11 cellular contexts compared by ENCODE assay signal in genomic region chr16:81585785-81586184, GRCh38.
DNase-seq lines count a peak whose midpoint lies in the region; ATAC-seq and TF ChIP-seq lines count a peak whose summit lies in the region.
"Had no signal": no experiment of that assay in that cellular context is flagged by ENCODE, and none has a peak within 500 bp of the region (broad histone marks: within the 10 kb centered on the region; RNA-seq: fewer than 3 reads in every experiment).

No MANE protein-coding gene starts in this region.

- TF ChIP-seq CTCF in MCF 10A (IDR thresholded peaks at IDR 0.05; ENCODE audit: unreplicated experiment) (no peak), breast epithelium (IDR thresholded peaks at IDR 0.05) (no peak), foreskin keratinocyte (conservative IDR thresholded peaks at IDR 0.05) (peak; percentile 50), transverse colon (IDR thresholded peaks at IDR 0.05) (peak in 4 of 5 experiments; percentile 18 to 27 (median 25)), MM.1S (IDR thresholded peaks at IDR 0.05; ENCODE audit: low read length) (no peak)

- in situ Hi-C loops in transverse colon (cut with MboI; ENCODE audit: low pct_ligation_motif_present in 1 of 4, low pct_unique_long_range_greater_than_20kb in 1 of 4, low sequenced_read_pairs in 3 of 4): no loop called here

- no peak overlapping the region for H3K4me2 ChIP-seq in MM.1S (ENCODE audit: low read depth, low read length)
- H3K4me2 ChIP-seq: BLaER1 had no signal

- H3K4me1 ChIP-seq in breast epithelium (peaks cover 0 to 6% of the 10 kb centered on the region in 2 donors), foreskin keratinocyte (peaks cover 31% of the 10 kb centered on the region), transverse colon (peaks cover 18 to 37% (median 29%) of the 10 kb centered on the region in 4 donors), MM.1S (ENCODE audit: low read length) (no peaks in the 10 kb centered on the region)

- peak; percentile 39 for DNase-seq in MCF 10A (ENCODE audit: unreplicated experiment)
- no peak for DNase-seq in breast epithelium (ENCODE audit: low spot score in 2 of 2)
- peak; percentile 25 for DNase-seq in SK-N-DZ (ENCODE audit: low spot score)
- DNase-seq in foreskin keratinocyte: no peak
- DNase-seq in transverse colon: no peak
- no peak for DNase-seq in MM.1S
- DNase-seq in retina: no peak
- DNase-seq: NCI-H187 treated with DMSO at 0.1 percent for 48 hours had no signal

- no peak overlapping the region for H3K9ac ChIP-seq in MM.1S (ENCODE audit: low read length)
- H3K9ac ChIP-seq: BLaER1 had no signal

- H3K27ac ChIP-seq in breast epithelium: no peak overlapping the region
- H3K27ac ChIP-seq in foreskin keratinocyte: peak overlapping the region; percentile 36
- no peak overlapping the region for H3K27ac ChIP-seq in transverse colon
- no peak overlapping the region for H3K27ac ChIP-seq in MM.1S (ENCODE audit: low read length)
- H3K27ac ChIP-seq: BLaER1 had no signal

- WGBS in transverse colon (ENCODE audit: low coverage in 1 of 2), 2 donors: 75% methylated on average over 8 of the region's 8 CpGs; no CpG with 5 or more reads in 1 of the 2 donors

- TF ChIP-seq POLR2A in breast epithelium (IDR thresholded peaks at IDR 0.05) (no peak), transverse colon (IDR thresholded peaks at IDR 0.05) (no peak)

- intact Hi-C loops in MCF 10A (cut with micrococcal nuclease) (loop anchor here (1.0 to 10.0 kb wide), 2 partner anchors 139 to 181 kb away; no protein-coding TSS in a partner anchor), breast epithelium (cut with DNase I; ENCODE audit: low total_unique reads) (no loop called here), transverse colon (cut with DNase I; ENCODE audit: low total_unique reads) (no loop called here)

- H3K36me3 ChIP-seq in breast epithelium (no peaks in the 10 kb centered on the region), transverse colon (no peaks in the 10 kb centered on the region), MM.1S (replicated peaks; ENCODE audit: insufficient read depth, low read length) (no peaks in the 10 kb centered on the region)

- H3K4me3 ChIP-seq in breast epithelium (no peak overlapping the region), transverse colon (no peak overlapping the region), MM.1S (ENCODE audit: low read length) (no peak overlapping the region)
- H3K4me3 ChIP-seq: BLaER1 had no signal

- H3K27ac Mint-ChIP-seq in MCF 10A (ENCODE audit: low read depth, unreplicated experiment): peak overlapping the region; percentile 77
- H3K27ac Mint-ChIP-seq: T-helper 2 cell treated with Interferon-gamma antibody and Interleukin-4, amounts not matched to agents 5 μg/mL and 100 μg/mL, for 36 hours had no signal

- no peaks in the 10 kb centered on the region for H3F3A ChIP-seq in MM.1S (ENCODE audit: insufficient read depth, low read length)

- no peaks in the 10 kb centered on the region for H3K9me2 ChIP-seq in MM.1S (replicated peaks; ENCODE audit: insufficient read depth, low read length)

- H3K27me3 Mint-ChIP-seq in MCF 10A (ENCODE audit: insufficient read depth, unreplicated experiment): no peaks in the 10 kb centered on the region

- H3K36me3 Mint-ChIP-seq in MCF 10A (ENCODE audit: insufficient read depth, unreplicated experiment): peaks cover 23% of the 10 kb centered on the region

- no TSS peak for BruUV-seq in MCF 10A (replicated peaks; lab: Mats Ljungman, UMichigan)

- H4K20me1 ChIP-seq in MM.1S (ENCODE audit: insufficient read depth, low read length): no peaks in the 10 kb centered on the region

- CTCF ChIA-PET in MCF 10A (lab: Yijun Ruan, JAX): interaction anchor here (0.6 to 1.5 kb wide), 8 partner anchors 12 to 75 kb away, joined by 3 to 7 read pairs (median 4); no protein-coding TSS in a partner anchor

- no peak overlapping the region for H3K4me3 Mint-ChIP-seq in MCF 10A (ENCODE audit: unreplicated experiment)
- H3K4me3 Mint-ChIP-seq: T-helper 2 cell treated with Interferon-gamma antibody and Interleukin-4, amounts not matched to agents 5 μg/mL and 100 μg/mL, for 36 hours had no signal

- H2AFZ ChIP-seq in MM.1S (ENCODE audit: low read length): no peak overlapping the region

- no peak for ATAC-seq in foreskin keratinocyte
- ATAC-seq in HG03469 (IDR thresholded peaks at IDR 0.05; ENCODE audit: unreplicated experiment): no peak

- H3K27me3 ChIP-seq in breast epithelium (no peaks in the 10 kb centered on the region), foreskin keratinocyte (no peaks in the 10 kb centered on the region), transverse colon (no peaks in the 10 kb centered on the region), MM.1S (replicated peaks; ENCODE audit: insufficient read depth, low read length) (no peaks in the 10 kb centered on the region)
- H3K27me3 ChIP-seq: BLaER1 had no signal

- H3K4me1 Mint-ChIP-seq in MCF 10A (ENCODE audit: insufficient read depth, unreplicated experiment): peaks cover 56% of the 10 kb centered on the region

- POLR2A ChIA-PET in MCF 10A (lab: Yijun Ruan, JAX): interaction anchor here (1.0 to 1.6 kb wide), 2 partner anchors 59 to 62 kb away, joined by 3 to 5 read pairs; no protein-coding TSS in a partner anchor

- no peaks in the 10 kb centered on the region for H3K9me3 Mint-ChIP-seq in MCF 10A (ENCODE audit: unreplicated experiment)
- H3K9me3 Mint-ChIP-seq: T-helper 2 cell treated with Interferon-gamma antibody and Interleukin-4, amounts not matched to agents 5 μg/mL and 100 μg/mL, for 36 hours had no signal

- H3K9me3 ChIP-seq in breast epithelium: no peaks in the 10 kb centered on the region
- no peaks in the 10 kb centered on the region for H3K9me3 ChIP-seq in transverse colon
- H3K9me3 ChIP-seq in MM.1S (replicated peaks; ENCODE audit: insufficient read depth, low read length): no peaks in the 10 kb centered on the region
- H3K9me3 ChIP-seq: BLaER1 had no signal

- no peaks in the 10 kb centered on the region for H3K79me2 ChIP-seq in MM.1S (ENCODE audit: low read length)

- no peak for TF ChIP-seq EP300 in transverse colon (IDR thresholded peaks at IDR 0.05; ENCODE audit: low read depth)

Comparison
In these comparisons a context has a peak if more than half of its experiments do, and no peak if none do; other contexts are left out.
1. DNase-seq: peak in MCF 10A (single experiment) and SK-N-DZ (single experiment); none in breast epithelium (0 of 2), foreskin keratinocyte (0 of 2), transverse colon (single experiment), MM.1S (single experiment) and retina (single experiment).
2. CTCF ChIP-seq: peak in foreskin keratinocyte (single experiment) and transverse colon (4 of 5); none in MCF 10A (single experiment), breast epithelium (0 of 3) and MM.1S (single experiment).